Comparison of ENCODE assay signal across 16 cellular contexts in the genomic region with DNA sequence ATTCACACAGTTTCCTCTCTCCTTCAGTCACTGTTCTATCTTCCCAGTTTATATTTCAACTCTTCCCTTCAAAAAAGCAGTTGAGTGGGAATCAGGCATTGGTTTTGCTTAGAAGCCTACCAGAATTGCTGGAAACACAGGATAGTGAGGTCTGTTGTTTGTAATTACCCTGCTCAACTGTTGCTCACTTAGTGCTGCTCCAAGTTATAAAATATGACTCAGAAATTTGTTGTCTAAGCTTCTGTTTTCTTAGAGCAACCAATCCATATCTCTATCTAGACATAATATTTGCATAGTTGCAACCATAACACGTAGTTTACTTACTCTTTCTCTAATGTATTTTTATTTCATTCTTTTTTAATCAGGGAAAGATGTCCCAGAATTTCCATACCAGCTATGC.
"Had no signal": no experiment of that assay in that cellular context is flagged by ENCODE, and none has a peak within 500 bp of the region (broad histone marks: within the 10 kb centered on the region; RNA-seq: fewer than 3 reads in every experiment).

No MANE protein-coding gene starts in this region.

- FAIRE-seq: islet of Langerhans had no signal

- H3K4me1 ChIP-seq: prostate gland, upper lobe of right lung had no signal

- H3K4me3 ChIP-seq: cardiac muscle cell, gastrocnemius medialis, prostate gland, thyroid gland, upper lobe of right lung had no signal

- H3K27me3 Mint-ChIP-seq: activated naive CD4-positive, alpha-beta T cell treated with anti-CD3 and anti-CD28 coated beads, Interleukin-2, amount 10 ng/mL, durations not matched to agents 7 days and 5 days had no signal

- H3K27me3 ChIP-seq: cardiac muscle cell, gastrocnemius medialis, thyroid gland, upper lobe of right lung had no signal

- ATAC-seq: esophagus mucosa; gastrocnemius medialis; stimulated activated naive CD8-positive, alpha-beta T cell treated with anti-CD3 and anti-CD28 coated beads, Interleukin-15, Interleukin-2, amounts not matched to agents 100 U/mL and 50 U/mL, for 24 hours; upper lobe of right lung; WTC11 had no signal

- H3K4me1 Mint-ChIP-seq: activated naive CD4-positive, alpha-beta T cell treated with anti-CD3 and anti-CD28 coated beads, Interleukin-2, amount 10 ng/mL, durations not matched to agents 7 days and 5 days; WTC11 had no signal

- H3K4me3 Mint-ChIP-seq: activated naive CD4-positive, alpha-beta T cell treated with anti-CD3 and anti-CD28 coated beads, Interleukin-2, amount 10 ng/mL, durations not matched to agents 7 days and 5 days; WTC11 had no signal

- DNase-seq: activated effector memory CD4-positive, alpha-beta T cell treated with anti-CD3 and anti-CD28 coated beads, Interleukin-2, amount 50 U/mL, for 16 hours; activated naive CD4-positive, alpha-beta T cell treated with anti-CD3 and anti-CD28 coated beads, Interleukin-2, amount 10 ng/mL, durations not matched to agents 7 days and 5 days; amygdala; cortex of kidney; gastrocnemius medialis; hippocampal formation; stimulated activated CD4-positive, alpha-beta T cell treated with anti-CD3 and anti-CD28 coated beads, Interleukin-4, amount 100 ng/mL, for 24 hours; stimulated activated naive CD8-positive, alpha-beta T cell treated with anti-CD3 and anti-CD28 coated beads, Interleukin-15, Interleukin-2, amounts not matched to agents 100 U/mL and 50 U/mL, for 24 hours; T-helper 9 cell; thyroid gland; upper lobe of right lung had no signal

- H3K36me3 ChIP-seq: prostate gland had no signal

- H3K9me3 ChIP-seq: gastrocnemius medialis, prostate gland, thyroid gland, upper lobe of right lung had no signal

- H3K27ac ChIP-seq: cardiac muscle cell, prostate gland, upper lobe of right lung had no signal

- H3K9me3 Mint-ChIP-seq: activated naive CD4-positive, alpha-beta T cell treated with anti-CD3 and anti-CD28 coated beads, Interleukin-2, amount 10 ng/mL, durations not matched to agents 7 days and 5 days had no signal

- H3K27ac Mint-ChIP-seq: activated naive CD4-positive, alpha-beta T cell treated with anti-CD3 and anti-CD28 coated beads, Interleukin-2, amount 10 ng/mL, durations not matched to agents 7 days and 5 days; WTC11 had no signal
